In genomic region chr1:208205216-208206013, GRCh38 we compare ENCODE assay signal across 18 cellular contexts. TPM values are rescaled to one million over a fixed set of nuclear protein-coding genes. Genes with fewer than 3 reads are reported as not detected.
A peak's percentile ranks its signal among the peaks of the same experiment; 100 is the strongest.
DNase-seq lines count a peak whose midpoint lies in the region; ATAC-seq and TF ChIP-seq lines count a peak whose summit lies in the region.
"Had no signal": no experiment of that assay in that cellular context is flagged by ENCODE, and none has a peak within 500 bp of the region (broad histone marks: within the 10 kb centered on the region; RNA-seq: fewer than 3 reads in every experiment).

No MANE protein-coding gene starts in this region.

- H3K27me3 ChIP-seq in BLaER1 (no peaks in the 10 kb centered on the region), RWPE2 (ENCODE audit: insufficient read depth, poor library complexity, severe bottlenecking) (no peaks in the 10 kb centered on the region), stomach (no peaks in the 10 kb centered on the region), breast epithelium (no peaks in the 10 kb centered on the region), H7 (ENCODE audit: control insufficient read depth, insufficient read depth, low read length) (no peaks in the 10 kb centered on the region)

- no peak for TF ChIP-seq EP300 in stomach (IDR thresholded peaks at IDR 0.05)

- H3K4me3 Mint-ChIP-seq in CD14-positive monocyte, result no peak overlapping the region
- H3K4me3 Mint-ChIP-seq: T-helper 1 cell treated with Interleukin-12 subunit alpha and Interleukin-12 subunit beta and Interleukin-4 antibody, amounts not matched to agents 30 μg/mL and 1 μg/mL, for 36 hours had no signal

- H3K36me3 Mint-ChIP-seq in CD14-positive monocyte, result no peaks in the 10 kb centered on the region

- WGBS in stomach, 5 donors, result 73 to 87% (median 84%) methylated on average over 5 of the region's 5 CpGs

- peaks cover 0 to 2% (median 0%) of the 10 kb centered on the region in 7 donors for H3K9me3 Mint-ChIP-seq in CD14-positive monocyte
- H3K9me3 Mint-ChIP-seq: T-helper 1 cell treated with Interleukin-12 subunit alpha and Interleukin-12 subunit beta and Interleukin-4 antibody, amounts not matched to agents 30 μg/mL and 1 μg/mL, for 36 hours had no signal

- H3K27ac ChIP-seq in BLaER1, result no peak overlapping the region
- peak overlapping the region; percentile 77 for H3K27ac ChIP-seq in RWPE2 (ENCODE audit: poor library complexity, severe bottlenecking)
- H3K27ac ChIP-seq in stomach, result peak overlapping the region in 4 of 5 donors; percentile 80 to 89 (median 85)
- peak overlapping the region in 1 of 2 donors; percentile 41 for H3K27ac ChIP-seq in breast epithelium

- H3K4me1 ChIP-seq in BLaER1 (peaks cover 20% of the 10 kb centered on the region), RWPE2 (ENCODE audit: insufficient read depth, poor library complexity, severe bottlenecking) (peaks cover 71% of the 10 kb centered on the region), stomach (peaks cover 58 to 93% (median 85%) of the 10 kb centered on the region in 4 donors), breast epithelium (peaks cover 0 to 14% of the 10 kb centered on the region in 2 donors)

- H4K20me1 ChIP-seq in BLaER1, result no peaks in the 10 kb centered on the region

- intact Hi-C loops in left colon (cut with DNase I, micrococcal nuclease) (no loop called here), stomach (cut with DNase I; ENCODE audit: low total_unique reads) (no loop called here), CD14-positive monocyte (cut with micrococcal nuclease) (no loop called here), breast epithelium (cut with DNase I; ENCODE audit: low total_unique reads) (no loop called here)

- ATAC-seq in RWPE2 (ENCODE audit: low read depth), result no peak
- peak; percentile 61 for ATAC-seq in left colon

- TF ChIP-seq CTCF in RWPE2 (IDR thresholded peaks at IDR 0.05; ENCODE audit: poor library complexity, severe bottlenecking) (no peak), stomach (IDR thresholded peaks at IDR 0.05) (no peak), CD14-positive monocyte (IDR thresholded peaks at IDR 0.05) (no peak), breast epithelium (IDR thresholded peaks at IDR 0.05) (no peak)

- peaks cover 5% of the 10 kb centered on the region for H3K4me1 Mint-ChIP-seq in CD14-positive monocyte

- no peak for DNase-seq in RWPE2 (ENCODE audit: low spot score)
- peak; percentile 46 to 74 for DNase-seq in left colon
- no peak for DNase-seq in stomach
- no peak for DNase-seq in AG20443 (ENCODE audit: low spot score)
- no peak for DNase-seq in CD14-positive monocyte (ENCODE audit: low spot score)
- DNase-seq in breast epithelium (ENCODE audit: low spot score in 2 of 2), result no peak
- no peak for DNase-seq in H7
- DNase-seq: activated CD4-positive, CD25-positive, alpha-beta regulatory T cell; activated effector memory CD4-positive, alpha-beta T cell treated with Interleukin-2 at 50 U/mL for 16 hours; AML-193; cortex of kidney; glutamatergic neuron; NCI-H226; occipital lobe; stimulated activated CD4-positive, alpha-beta T cell treated with anti-CD3 and anti-CD28 coated beads, Interleukin-4, amount 100 ng/mL, for 24 hours had no signal

- no peak overlapping the region for H3K4me3 ChIP-seq in BLaER1
- H3K4me3 ChIP-seq in RWPE2 (ENCODE audit: severe bottlenecking), result no peak overlapping the region
- no peak overlapping the region for H3K4me3 ChIP-seq in stomach
- no peak overlapping the region for H3K4me3 ChIP-seq in breast epithelium
- H3K4me3 ChIP-seq in H7 (ENCODE audit: insufficient read depth, low read depth, low read length), result no peak overlapping the region
- H3K4me3 ChIP-seq: skin epidermis had no signal

- H3K36me3 ChIP-seq in BLaER1, result no peaks in the 10 kb centered on the region
- H3K36me3 ChIP-seq in RWPE2 (ENCODE audit: low read depth), result peaks cover 29% of the 10 kb centered on the region
- peaks cover 0 to 31% (median 12%) of the 10 kb centered on the region in 4 donors for H3K36me3 ChIP-seq in stomach
- no peaks in the 10 kb centered on the region for H3K36me3 ChIP-seq in breast epithelium
- H3K36me3 ChIP-seq in H7 (replicated peaks; ENCODE audit: control insufficient read depth, insufficient read depth, low read length), result no peaks in the 10 kb centered on the region

- H3K9me3 ChIP-seq in BLaER1, result no peaks in the 10 kb centered on the region
- H3K9me3 ChIP-seq in RWPE2 (ENCODE audit: severe bottlenecking), result no peaks in the 10 kb centered on the region
- H3K9me3 ChIP-seq in stomach, result no peaks in the 10 kb centered on the region
- H3K9me3 ChIP-seq in breast epithelium, result no peaks in the 10 kb centered on the region

- TF ChIP-seq POLR2A in stomach (IDR thresholded peaks at IDR 0.05), result no peak
- TF ChIP-seq POLR2A in breast epithelium (IDR thresholded peaks at IDR 0.05), result no peak

- H3K9ac ChIP-seq in BLaER1, result no peak overlapping the region

- H3K4me2 ChIP-seq in BLaER1, result peak overlapping the region; percentile 39

- no peak overlapping the region for H3K27ac Mint-ChIP-seq in CD14-positive monocyte
- H3K27ac Mint-ChIP-seq: T-helper 1 cell treated with Interleukin-12 subunit alpha and Interleukin-12 subunit beta and Interleukin-4 antibody, amounts not matched to agents 30 μg/mL and 1 μg/mL, for 36 hours had no signal

- peaks cover 0 to 8% (median 2%) of the 10 kb centered on the region in 3 donors for H3K27me3 Mint-ChIP-seq in CD14-positive monocyte (ENCODE audit: low read depth in 3 of 3)

RNA-seq across cellular contexts. Expression of gene PLXNA2, which starts 38.8 kb away (rescaled TPM):
- total RNA-seq in left colon (100 to 1,000 TPM in 1 of 2 donors, 10 to 100 TPM in 1; 89.3 to 103 TPM), stomach (100 to 1,000 TPM in 1 of 5 donors, 10 to 100 TPM in 4; 21.0 to 185 (median 39.7) TPM), breast epithelium (10 to 100 TPM; 11.3 to 18.2 (median 11.5) TPM)
- polyA plus RNA-seq in stomach (10 to 100 TPM in 1 of 3 donors, 1 to 10 TPM in 2; 2.7 to 13.9 (median 4.0) TPM), CD14-positive monocyte (1 to 10 TPM in 1 of 2 donors, under 1 TPM in 1; 0.75 to 1.1 TPM)
- 1.8 and 5.3 TPM in 2 replicates for total RNA-seq in H7 (2014; rRNA removed; shearing (Covaris generic))

Comparison
In these comparisons a context has a peak if more than half of its experiments do, and no peak if none do; other contexts are left out.
1. DNase-seq: peak in left colon (2 of 2); none in RWPE2 (single experiment), stomach (single experiment), AG20443 (single experiment), CD14-positive monocyte (single experiment), breast epithelium (0 of 2) and H7 (single experiment).